Comparison of ENCODE assay signal across 8 cellular contexts in the genomic region with DNA sequence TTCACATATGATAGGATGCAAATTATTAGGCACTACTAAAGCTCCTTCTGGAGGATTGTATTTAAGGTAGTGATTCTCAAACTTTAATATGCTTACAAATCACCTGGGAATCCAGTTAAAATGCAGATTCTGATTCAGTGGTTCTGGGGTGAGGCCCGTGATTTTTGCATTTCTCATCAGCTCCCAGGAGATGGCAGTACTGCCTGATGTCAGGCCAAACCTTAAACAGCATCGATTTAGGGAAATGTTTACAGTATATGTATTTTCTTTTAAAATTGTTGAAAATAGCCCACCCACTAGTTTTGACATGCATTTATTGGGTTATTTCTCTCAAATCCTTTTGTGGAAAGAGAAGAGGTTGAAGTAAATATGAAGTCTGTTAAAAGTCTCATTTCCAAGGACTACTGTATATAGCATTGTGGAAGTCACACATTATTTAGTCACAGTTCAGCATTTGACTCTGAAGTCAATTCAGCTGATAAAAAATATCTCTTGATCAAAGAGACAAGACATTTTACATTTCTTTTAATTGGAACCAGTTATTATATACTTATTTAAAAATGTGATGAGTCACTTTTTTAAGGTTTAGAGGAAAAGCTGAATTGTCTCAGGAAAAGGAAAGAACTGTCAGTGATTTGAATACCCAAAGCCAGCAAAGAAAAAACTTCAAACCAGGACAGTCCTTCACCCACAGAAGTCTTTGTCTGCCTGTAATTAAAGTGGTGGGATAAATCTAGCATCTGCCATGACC. TPM values are rescaled to one million over a fixed set of nuclear protein-coding genes. Genes with fewer than 3 reads are reported as not detected.
DNase-seq lines count a peak whose midpoint lies in the region; ATAC-seq and TF ChIP-seq lines count a peak whose summit lies in the region.

No MANE protein-coding gene starts in this region.

- no peak overlapping the region for H3K27ac Mint-ChIP-seq in naive thymus-derived CD8-positive, alpha-beta T cell

- no peaks in the 10 kb centered on the region for H3K36me3 Mint-ChIP-seq in naive thymus-derived CD8-positive, alpha-beta T cell

- H3K4me1 Mint-ChIP-seq in naive thymus-derived CD8-positive, alpha-beta T cell: peaks cover 0 to 5% (median 3%) of the 10 kb centered on the region in 4 donors

- peak; percentile 77 for TF ChIP-seq CTCF in epithelial cell of esophagus (IDR thresholded peaks at IDR 0.05; ENCODE audit: insufficient read depth, low read depth, low read length, missing control alignments)

- no peak overlapping the region for H3K4me3 ChIP-seq in epithelial cell of esophagus (ENCODE audit: low read length)

- no peaks in the 10 kb centered on the region for H3K9me3 Mint-ChIP-seq in naive thymus-derived CD8-positive, alpha-beta T cell

- POLR2A ChIA-PET in naive thymus-derived CD8-positive, alpha-beta T cell (lab: Charles Lee): interaction anchor here (0.6 to 1.8 kb wide), 4 partner anchors 22 to 215 kb away, joined by 3 to 12 read pairs (median 4); partner anchors contain the start of gene HBP1

- DNase-seq in NOMO-1 treated with DMSO at 0.1 percent for 48 hours (lab: John Stamatoyannopoulos, UW; ENCODE audit: unreplicated experiment) (peak; percentile 3), NOMO-1 treated with dmso at 0.1 percent for 144 hours (lab: John Stamatoyannopoulos, UW; ENCODE audit: unreplicated experiment) (no peak), T follicular helper cell (ENCODE audit: low read depth) (peak; percentile 19), epithelial cell of esophagus (ENCODE audit: low read depth) (peak; percentile 51)
- peak in 7 of 10 donors; percentile 10 to 52 (median 40) for DNase-seq in naive thymus-derived CD8-positive, alpha-beta T cell

- ATAC-seq in HG02884 (IDR thresholded peaks at IDR 0.05; ENCODE audit: unreplicated experiment) (peak; percentile 47), GM21423 (IDR thresholded peaks at IDR 0.05; ENCODE audit: unreplicated experiment) (no peak), HG03159 (IDR thresholded peaks at IDR 0.05; ENCODE audit: unreplicated experiment) (no peak)
- ATAC-seq in naive thymus-derived CD8-positive, alpha-beta T cell: peak; percentile 82 to 85

- no peak overlapping the region for H3K4me3 Mint-ChIP-seq in naive thymus-derived CD8-positive, alpha-beta T cell

- H3K27me3 Mint-ChIP-seq in naive thymus-derived CD8-positive, alpha-beta T cell: no peaks in the 10 kb centered on the region

RNA-seq across cellular contexts. Expression of gene HBP1, which starts 21.2 kb away (rescaled TPM):
- total RNA-seq in naive thymus-derived CD8-positive, alpha-beta T cell: 100 to 1,000 TPM; 135 to 136 TPM
- polyA plus RNA-seq in naive thymus-derived CD8-positive, alpha-beta T cell: 10 to 100 TPM; 49.6 to 55.6 (median 50.3) TPM

Comparison
In these comparisons a context has a peak if more than half of its experiments do, and no peak if none do; other contexts are left out.
1. ATAC-seq: peak in HG02884 (single experiment) and naive thymus-derived CD8-positive, alpha-beta T cell (2 of 2); none in GM21423 (single experiment) and HG03159 (single experiment).